ENCODE assay signal across 17 cellular contexts in genomic region chr5:62149894-62150293, GRCh38.
"Had no signal": no experiment of that assay in that cellular context is flagged by ENCODE, and none has a peak within 500 bp of the region (broad histone marks: within the 10 kb centered on the region; RNA-seq: fewer than 3 reads in every experiment).

No MANE protein-coding gene starts in this region.

- ATAC-seq: activated T-helper 17 cell treated with anti-CD3 and anti-CD28 coated beads, Interleukin-2, amount 50 U/mL, for 72 hours; esophagus mucosa; natural killer cell had no signal

- H3K4me1 ChIP-seq: ascending aorta, left ventricle myocardium inferior, parathyroid adenoma, thyroid gland, vagina had no signal

- H3K4me3 ChIP-seq: ascending aorta, cardiac muscle cell, left ventricle myocardium inferior, thyroid gland, vagina had no signal

- H3K9me3 ChIP-seq: neutrophil, thyroid gland, vagina had no signal

- DNase-seq: activated CD4-positive, alpha-beta T cell treated with anti-CD3 and anti-CD28 coated beads, Interleukin-2, amount 50 U/mL, for 4 hours; activated CD4-positive, CD25-positive, alpha-beta regulatory T cell treated with anti-CD3 and anti-CD28 coated beads, Interleukin-2, amount 50 U/mL, for 72 hours; activated naive CD4-positive, alpha-beta T cell treated with Interleukin-2 at 50 U/mL for 16 hours; hypothalamus; kidney; left ventricle myocardium inferior; natural killer cell; stimulated activated CD4-positive, alpha-beta T cell treated with anti-CD3 and anti-CD28 coated beads, Interleukin-1b, Interleukin-23, amount 100 ng/mL, for 48 hours; T-helper 9 cell had no signal

- H3K27me3 ChIP-seq: ascending aorta, cardiac muscle cell, neutrophil, thyroid gland, vagina had no signal

- H3K27ac ChIP-seq: ascending aorta, cardiac muscle cell, left ventricle myocardium inferior, neutrophil, parathyroid adenoma, thyroid gland, vagina had no signal

- H3K36me3 ChIP-seq: ascending aorta, cardiac muscle cell, left ventricle myocardium inferior, neutrophil, thyroid gland, vagina had no signal
